ENCODE assay signal across 37 cellular contexts in genomic region chr11:101955278-101955677, GRCh38. TPM values are rescaled to one million over a fixed set of nuclear protein-coding genes. Genes with fewer than 3 reads are reported as not detected.
"Had no signal": no experiment of that assay in that cellular context is flagged by ENCODE, and none has a peak within 500 bp of the region (broad histone marks: within the 10 kb centered on the region; RNA-seq: fewer than 3 reads in every experiment).

No MANE protein-coding gene starts in this region.

- H3K36me3 ChIP-seq: cardiac muscle cell had no signal

- H3K36me3 Mint-ChIP-seq: activated naive CD4-positive, alpha-beta T cell treated with anti-CD3 and anti-CD28 coated beads, Interleukin-2, amount 10 ng/mL, durations not matched to agents 7 days and 5 days; activated naive CD8-positive, alpha-beta T cell treated with anti-CD3 and anti-CD28 coated beads, Interleukin-2, amount 10 ng/mL, durations not matched to agents 7 days and 5 days had no signal

- H3K9me3 ChIP-seq: ascending aorta had no signal

- H3K4me1 ChIP-seq: ascending aorta had no signal

- H3K4me1 Mint-ChIP-seq: activated B cell treated with CpG ODN at 0.5 μM for 24 hours; activated CD4-positive, alpha-beta T cell treated with anti-CD3 and anti-CD28 coated beads, Interleukin-2, amount 10 ng/mL, durations not matched to agents 24 days and 14 days; activated naive CD4-positive, alpha-beta T cell treated with anti-CD3 and anti-CD28 coated beads, Interleukin-2, amount 10 ng/mL, durations not matched to agents 7 days and 5 days; activated naive CD4-positive, alpha-beta T cell treated with anti-CD3 and anti-CD28 coated beads, Interleukin-2, amount 50 U/mL, for 24 hours; activated naive CD8-positive, alpha-beta T cell treated with anti-CD3 and anti-CD28 coated beads, Interleukin-2, amount 10 ng/mL, durations not matched to agents 7 days and 5 days; activated naive CD8-positive, alpha-beta T cell treated with anti-CD3 and anti-CD28 coated beads, Interleukin-2, amount 50 U/mL, for 24 hours; brain; central memory CD8-positive, alpha-beta T cell had no signal

- H3K27me3 Mint-ChIP-seq: activated B cell treated with CpG ODN at 0.5 μM for 24 hours; activated CD4-positive, alpha-beta memory T cell treated with anti-CD3 and anti-CD28 coated beads for 36 hours; activated CD4-positive, alpha-beta T cell treated with anti-CD3 and anti-CD28 coated beads, Interleukin-2, amount 10 ng/mL, durations not matched to agents 24 days and 14 days; activated CD8-positive, alpha-beta T cell treated with anti-CD3 and anti-CD28 coated beads for 36 hours; activated naive CD4-positive, alpha-beta T cell treated with anti-CD3 and anti-CD28 coated beads, Interleukin-2, amount 10 ng/mL, durations not matched to agents 7 days and 5 days; activated naive CD4-positive, alpha-beta T cell treated with anti-CD3 and anti-CD28 coated beads, Interleukin-2, amount 50 U/mL, for 24 hours; activated naive CD8-positive, alpha-beta T cell; activated naive CD8-positive, alpha-beta T cell treated with anti-CD3 and anti-CD28 coated beads, Interleukin-2, amount 10 ng/mL, durations not matched to agents 7 days and 5 days; activated naive CD8-positive, alpha-beta T cell treated with anti-CD3 and anti-CD28 coated beads, Interleukin-2, amount 50 U/mL, for 24 hours; activated T-cell treated with anti-CD3 and anti-CD28 coated beads, Interleukin-2, amount 50 U/mL, for 24 hours; brain; central memory CD8-positive, alpha-beta T cell had no signal

- H3K27me3 ChIP-seq: ascending aorta, cardiac muscle cell had no signal

- H3K27ac ChIP-seq: ascending aorta, cardiac muscle cell, VCaP had no signal

- ATAC-seq: activated CD8-positive, alpha-beta T cell treated with anti-CD3 and anti-CD28 coated beads for 36 hours; activated naive CD8-positive, alpha-beta T cell treated with anti-CD3 and anti-CD28 coated beads, Interleukin-2, amount 50 U/mL, for 24 hours had no signal

- H3K4me3 ChIP-seq: ascending aorta, cardiac muscle cell had no signal

- H3K4me3 Mint-ChIP-seq: activated B cell treated with CpG ODN at 0.5 μM for 24 hours; activated CD4-positive, alpha-beta memory T cell treated with anti-CD3 and anti-CD28 coated beads for 36 hours; activated CD4-positive, alpha-beta T cell treated with anti-CD3 and anti-CD28 coated beads, Interleukin-2, amount 10 ng/mL, durations not matched to agents 24 days and 14 days; activated CD8-positive, alpha-beta T cell treated with anti-CD3 and anti-CD28 coated beads for 36 hours; activated naive CD4-positive, alpha-beta T cell treated with anti-CD3 and anti-CD28 coated beads, Interleukin-2, amount 10 ng/mL, durations not matched to agents 7 days and 5 days; activated naive CD4-positive, alpha-beta T cell treated with anti-CD3 and anti-CD28 coated beads, Interleukin-2, amount 50 U/mL, for 24 hours; activated naive CD8-positive, alpha-beta T cell; activated naive CD8-positive, alpha-beta T cell treated with anti-CD3 and anti-CD28 coated beads, Interleukin-2, amount 10 ng/mL, durations not matched to agents 7 days and 5 days; activated naive CD8-positive, alpha-beta T cell treated with anti-CD3 and anti-CD28 coated beads, Interleukin-2, amount 50 U/mL, for 24 hours; activated T-cell treated with anti-CD3 and anti-CD28 coated beads, Interleukin-2, amount 50 U/mL, for 24 hours; brain; central memory CD8-positive, alpha-beta T cell; T-helper 1 cell treated with Interleukin-12 subunit alpha and Interleukin-12 subunit beta and Interleukin-4 antibody, amounts not matched to agents 30 μg/mL and 1 μg/mL, for 36 hours; T-helper 2 cell treated with Interferon-gamma antibody and Interleukin-4, amounts not matched to agents 5 μg/mL and 100 μg/mL, for 36 hours had no signal

- H3K27ac Mint-ChIP-seq: activated B cell treated with CpG ODN at 0.5 μM for 24 hours; activated CD4-positive, alpha-beta memory T cell treated with anti-CD3 and anti-CD28 coated beads for 36 hours; activated CD4-positive, alpha-beta T cell treated with anti-CD3 and anti-CD28 coated beads, Interleukin-2, amount 10 ng/mL, durations not matched to agents 24 days and 14 days; activated CD8-positive, alpha-beta T cell treated with anti-CD3 and anti-CD28 coated beads for 36 hours; activated naive CD4-positive, alpha-beta T cell treated with anti-CD3 and anti-CD28 coated beads, Interleukin-2, amount 10 ng/mL, durations not matched to agents 7 days and 5 days; activated naive CD4-positive, alpha-beta T cell treated with anti-CD3 and anti-CD28 coated beads, Interleukin-2, amount 50 U/mL, for 24 hours; activated naive CD8-positive, alpha-beta T cell; activated naive CD8-positive, alpha-beta T cell treated with anti-CD3 and anti-CD28 coated beads, Interleukin-2, amount 10 ng/mL, durations not matched to agents 7 days and 5 days; activated naive CD8-positive, alpha-beta T cell treated with anti-CD3 and anti-CD28 coated beads, Interleukin-2, amount 50 U/mL, for 24 hours; activated T-cell treated with anti-CD3 and anti-CD28 coated beads, Interleukin-2, amount 50 U/mL, for 24 hours; activated T-helper 2 cell treated with anti-CD3 and anti-CD28 coated beads, Interferon-gamma antibody, Interleukin-2, Interleukin-4, amounts not matched to agents 10 μg/mL and 5 μg/mL and 100 μg/mL, durations not matched to agents 14 hours and 24 hours and 36 hours; brain; T-helper 1 cell treated with Interleukin-12 subunit alpha and Interleukin-12 subunit beta and Interleukin-4 antibody, amounts not matched to agents 30 μg/mL and 1 μg/mL, for 36 hours; T-helper 2 cell treated with Interferon-gamma antibody and Interleukin-4, amounts not matched to agents 5 μg/mL and 100 μg/mL, for 36 hours had no signal

- H3K9me3 Mint-ChIP-seq: activated CD4-positive, alpha-beta memory T cell treated with anti-CD3 and anti-CD28 coated beads for 36 hours; activated CD4-positive, alpha-beta T cell treated with anti-CD3 and anti-CD28 coated beads, Interleukin-2, amount 10 ng/mL, durations not matched to agents 24 days and 14 days; activated CD8-positive, alpha-beta T cell treated with anti-CD3 and anti-CD28 coated beads for 36 hours; activated naive CD4-positive, alpha-beta T cell treated with anti-CD3 and anti-CD28 coated beads, Interleukin-2, amount 10 ng/mL, durations not matched to agents 7 days and 5 days; activated naive CD4-positive, alpha-beta T cell treated with anti-CD3 and anti-CD28 coated beads, Interleukin-2, amount 50 U/mL, for 24 hours; activated naive CD8-positive, alpha-beta T cell treated with anti-CD3 and anti-CD28 coated beads, Interleukin-2, amount 10 ng/mL, durations not matched to agents 7 days and 5 days; activated naive CD8-positive, alpha-beta T cell treated with anti-CD3 and anti-CD28 coated beads, Interleukin-2, amount 50 U/mL, for 24 hours; activated T-cell treated with anti-CD3 and anti-CD28 coated beads, Interleukin-2, amount 50 U/mL, for 24 hours; activated T-helper 2 cell treated with anti-CD3 and anti-CD28 coated beads, Interferon-gamma antibody, Interleukin-2, Interleukin-4, amounts not matched to agents 10 μg/mL and 5 μg/mL and 100 μg/mL, durations not matched to agents 14 hours and 24 hours and 36 hours; brain; central memory CD8-positive, alpha-beta T cell; T-helper 1 cell treated with Interleukin-12 subunit alpha and Interleukin-12 subunit beta and Interleukin-4 antibody, amounts not matched to agents 30 μg/mL and 1 μg/mL, for 36 hours; T-helper 2 cell treated with Interferon-gamma antibody and Interleukin-4, amounts not matched to agents 5 μg/mL and 100 μg/mL, for 36 hours had no signal

- DNase-seq: activated B cell treated with CpG ODN at 0.5 μM for 24 hours; activated CD4-positive, alpha-beta memory T cell treated with anti-CD3 and anti-CD28 coated beads for 36 hours; activated CD4-positive, alpha-beta T cell treated with anti-CD3 and anti-CD28 coated beads for 4 hours; activated CD4-positive, alpha-beta T cell treated with anti-CD3 and anti-CD28 coated beads, Interleukin-2, amount 10 ng/mL, durations not matched to agents 24 days and 14 days; activated CD4-positive, alpha-beta T cell treated with anti-CD3 and anti-CD28 coated beads, Interleukin-2, amount 50 U/mL, for 1 hour; activated CD4-positive, alpha-beta T cell treated with anti-CD3 and anti-CD28 coated beads, Interleukin-2, amount 50 U/mL, for 4 hours; activated CD4-positive, CD25-positive, alpha-beta regulatory T cell treated with anti-CD3 and anti-CD28 coated beads, Interleukin-2, amount 50 U/mL, for 72 hours; activated CD8-positive, alpha-beta memory T cell treated with anti-CD3 and anti-CD28 coated beads, Interleukin-2, amount 50 U/mL, for 48 hours; activated CD8-positive, alpha-beta T cell treated with anti-CD3 and anti-CD28 coated beads for 36 hours; activated effector memory CD4-positive, alpha-beta T cell treated with Interleukin-2 at 50 U/mL for 16 hours; activated gamma-delta T cell; activated naive CD4-positive, alpha-beta T cell treated with anti-CD3 and anti-CD28 coated beads, Interleukin-2, amount 10 ng/mL, durations not matched to agents 7 days and 5 days; activated naive CD4-positive, alpha-beta T cell treated with Interleukin-2 at 50 U/mL for 16 hours; activated naive CD8-positive, alpha-beta T cell treated with anti-CD3 and anti-CD28 coated beads, Interleukin-2, amount 10 ng/mL, durations not matched to agents 7 days and 5 days; activated naive CD8-positive, alpha-beta T cell treated with anti-CD3 and anti-CD28 coated beads, Interleukin-2, amount 50 U/mL, for 24 hours; activated T-cell treated with anti-CD3 and anti-CD28 coated beads, Interleukin-2, amount 50 U/mL, for 24 hours; activated T-cell treated with anti-CD3 and anti-CD28 coated beads, Interleukin-2, amount 50 U/mL, for 48 hours; amygdala; anterior cingulate cortex; caudate nucleus; cerebellar nuclear complex; T-helper 1 cell; T-helper 2 cell; T-helper 9 cell had no signal

RNA-seq across cellular contexts. Expression of gene ANGPTL5, which starts 39.0 kb away (rescaled TPM):
- total RNA-seq: activated B cell treated with CpG ODN at 0.5 μM for 24 hours; activated CD4-positive, alpha-beta memory T cell treated with anti-CD3 and anti-CD28 coated beads for 36 hours; activated CD4-positive, alpha-beta T cell treated with anti-CD3 and anti-CD28 coated beads, Interleukin-2, amount 10 ng/mL, durations not matched to agents 24 days and 14 days; activated CD8-positive, alpha-beta memory T cell treated with anti-CD3 and anti-CD28 coated beads for 36 hours; activated CD8-positive, alpha-beta T cell treated with anti-CD3 and anti-CD28 coated beads for 36 hours; activated naive CD8-positive, alpha-beta T cell treated with anti-CD3 and anti-CD28 coated beads, Interleukin-2, amount 10 ng/mL, durations not matched to agents 7 days and 5 days; activated T-helper 2 cell treated with anti-CD3 and anti-CD28 coated beads, Interferon-gamma antibody, Interleukin-2, Interleukin-4, amounts not matched to agents 10 μg/mL and 5 μg/mL and 100 μg/mL, durations not matched to agents 14 hours and 24 hours and 36 hours; ascending aorta; bronchial epithelial cell; cardiac muscle cell; chondrocyte had no signal
- polyA plus RNA-seq: cardiac muscle cell had no signal
